1 cellular context compared by ENCODE assay signal in genomic region chr1:37539154-37539553, GRCh38. TPM values are rescaled to one million over a fixed set of nuclear protein-coding genes. Genes with fewer than 3 reads are reported as not detected.
"Had no signal": no experiment of that assay in that cellular context is flagged by ENCODE, and none has a peak within 500 bp of the region (broad histone marks: within the 10 kb centered on the region; RNA-seq: fewer than 3 reads in every experiment).

No MANE protein-coding gene starts in this region.

RNA-seq across cellular contexts. Expression of gene DNALI1, which starts 17.6 kb away (rescaled TPM):
- total RNA-seq: H4 had no signal
